Comparison of ENCODE assay signal across 12 cellular contexts in genomic region chr3:152557302-152557999, GRCh38.
DNase-seq lines count a peak whose midpoint lies in the region; ATAC-seq, FAIRE-seq and TF ChIP-seq lines count a peak whose summit lies in the region.
"Had no signal": no experiment of that assay in that cellular context is flagged by ENCODE, and none has a peak within 500 bp of the region (broad histone marks: within the 10 kb centered on the region; RNA-seq: fewer than 3 reads in every experiment).

No MANE protein-coding gene starts in this region.

- peak overlapping the region; percentile 9 to 82 (median 50) for H3K27ac Mint-ChIP-seq in immature natural killer cell
- H3K27ac Mint-ChIP-seq: activated CD4-positive, alpha-beta memory T cell treated with anti-CD3 and anti-CD28 coated beads for 36 hours; stimulated activated naive CD8-positive, alpha-beta T cell treated with anti-CD3 and anti-CD28 coated beads, Interleukin-15, Interleukin-2, amounts not matched to agents 100 ng/mL and 50 ng/mL, for 24 hours had no signal

- H3K4me3 Mint-ChIP-seq in immature natural killer cell: peak overlapping the region; percentile 12 to 60 (median 40)
- H3K4me3 Mint-ChIP-seq: activated CD4-positive, alpha-beta memory T cell treated with anti-CD3 and anti-CD28 coated beads for 36 hours; stimulated activated naive CD8-positive, alpha-beta T cell treated with anti-CD3 and anti-CD28 coated beads, Interleukin-15, Interleukin-2, amounts not matched to agents 100 ng/mL and 50 ng/mL, for 24 hours had no signal

- DNase-seq in GM12891 (ENCODE audit: insufficient read length, low spot score): no peak
- DNase-seq in immature natural killer cell: peak in 1 of 3 donors; percentile 1
- no peak for DNase-seq in SW 1271 (lab: John Stamatoyannopoulos, UW)
- DNase-seq in stimulated activated CD4-positive, alpha-beta T cell treated with anti-CD3 and anti-CD28 coated beads, Interleukin-4, amount 100 ng/mL, for 1 hour: no peak
- no peak for DNase-seq in NCI-H146 (lab: John Stamatoyannopoulos, UW)
- no peak for DNase-seq in islet precursor cell
- DNase-seq: activated CD4-positive, alpha-beta memory T cell treated with anti-CD3 and anti-CD28 coated beads for 36 hours; AML-193; cerebellar nuclear complex had no signal

- TF ChIP-seq POLR2A in GM12891 (IDR thresholded peaks at IDR 0.05; ENCODE audit: low read depth, low read length): no peak

- no peaks in the 10 kb centered on the region for H3K9me3 Mint-ChIP-seq in immature natural killer cell
- H3K9me3 Mint-ChIP-seq: activated CD4-positive, alpha-beta memory T cell treated with anti-CD3 and anti-CD28 coated beads for 36 hours; stimulated activated naive CD8-positive, alpha-beta T cell treated with anti-CD3 and anti-CD28 coated beads, Interleukin-15, Interleukin-2, amounts not matched to agents 100 ng/mL and 50 ng/mL, for 24 hours had no signal

- peak; percentile 56 for ATAC-seq in GM21423 (IDR thresholded peaks at IDR 0.05; ENCODE audit: unreplicated experiment)
- ATAC-seq in HG03196 (IDR thresholded peaks at IDR 0.05; ENCODE audit: unreplicated experiment): peak; percentile 49

- peaks cover 22 to 28% of the 10 kb centered on the region in 2 donors for H3K4me1 Mint-ChIP-seq in immature natural killer cell

- no peaks in the 10 kb centered on the region for H3K36me3 Mint-ChIP-seq in immature natural killer cell
- H3K36me3 Mint-ChIP-seq: activated CD4-positive, alpha-beta memory T cell treated with anti-CD3 and anti-CD28 coated beads for 36 hours had no signal

- peak; percentile 26 for FAIRE-seq in GM12891 (lab: Jason Lieb, UNC)

- peaks cover 0 to 5% (median 3%) of the 10 kb centered on the region in 3 donors for H3K27me3 Mint-ChIP-seq in immature natural killer cell (ENCODE audit: low read depth in 3 of 3)
- H3K27me3 Mint-ChIP-seq: stimulated activated naive CD8-positive, alpha-beta T cell treated with anti-CD3 and anti-CD28 coated beads, Interleukin-15, Interleukin-2, amounts not matched to agents 100 ng/mL and 50 ng/mL, for 24 hours had no signal

TF ChIP-seq in GM12891, 5 proteins besides CTCF, POLR2A, EP300 and RAD21:
- TF ChIP-seq SPI1 (IDR thresholded peaks at IDR 0.05; ENCODE audit: low read depth, low read length) (no peak), TAF1 (IDR thresholded peaks at IDR 0.05; ENCODE audit: low read depth, low read length) (no peak), PAX5 (IDR thresholded peaks at IDR 0.05; ENCODE audit: insufficient read depth, low read length, severe bottlenecking) (no peak), POLR2AphosphoS5 (IDR thresholded peaks at IDR 0.05; ENCODE audit: low read depth, low read length) (no peak), POU2F2 (IDR thresholded peaks at IDR 0.05; ENCODE audit: low read depth, low read length) (no peak)
